In the genomic region with DNA sequence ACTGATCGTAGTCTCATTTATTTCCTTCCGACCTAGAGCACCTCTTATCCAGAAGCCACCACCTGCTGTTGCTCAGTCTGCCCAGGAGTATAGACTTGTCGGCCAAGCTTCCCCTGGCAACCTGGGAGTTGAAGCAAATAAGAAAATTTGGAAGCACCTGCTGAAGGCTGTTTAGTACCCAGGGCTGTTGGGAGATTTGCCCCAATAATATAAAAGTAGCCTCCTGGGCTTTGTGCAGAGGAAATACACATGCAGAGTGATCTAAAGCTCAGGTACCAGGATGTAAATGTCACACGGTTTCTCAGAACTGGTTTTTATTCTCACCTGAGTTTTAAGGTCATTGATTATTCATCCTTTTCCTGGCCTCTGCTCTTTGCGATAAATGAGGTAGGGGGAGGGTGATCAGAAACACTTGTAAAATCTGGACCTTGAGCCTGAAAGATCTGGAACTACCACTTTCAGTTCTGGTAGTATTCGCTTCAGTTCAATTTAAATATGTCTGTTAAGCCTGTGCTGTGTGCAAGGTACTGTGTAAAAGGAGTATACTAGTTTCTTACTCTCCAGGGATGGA, we compare ENCODE assay signal across 8 cellular contexts. TPM values are rescaled to one million over a fixed set of nuclear protein-coding genes. Genes with fewer than 3 reads are reported as not detected.
DNase-seq lines count a peak whose midpoint lies in the region; TF ChIP-seq lines count a peak whose summit lies in the region.

No MANE protein-coding gene starts in this region.

- peaks cover 10% of the 10 kb centered on the region for H3K4me1 ChIP-seq in parathyroid adenoma

- H3K27me3 ChIP-seq in parathyroid adenoma (ENCODE audit: control insufficient read depth, insufficient read depth, low read length) = no peaks in the 10 kb centered on the region

- H3K4me3 ChIP-seq in GM12864 (ENCODE audit: low read depth, low read length) = peak overlapping the region; percentile 65
- peak overlapping the region; percentile 55 for H3K4me3 ChIP-seq in epithelial cell of proximal tubule (ENCODE audit: low read depth, low read length)
- H3K4me3 ChIP-seq in parathyroid adenoma (ENCODE audit: low read depth, low read length) = peak overlapping the region; percentile 98

- H3K4me2 ChIP-seq in parathyroid adenoma (ENCODE audit: low read length) = peak overlapping the region; percentile 70

- no peak overlapping the region for H3K9ac ChIP-seq in parathyroid adenoma

- H3K27ac ChIP-seq in parathyroid adenoma = peak overlapping the region; percentile 95

- H2AFZ ChIP-seq in parathyroid adenoma = peak overlapping the region; percentile 69

- TF ChIP-seq CTCF in GM12864 (IDR thresholded peaks at IDR 0.05; ENCODE audit: low read depth, low read length, missing control alignments) (no peak), epithelial cell of proximal tubule (conservative IDR thresholded peaks at IDR 0.05; ENCODE audit: low read depth, low read length) (no peak), parathyroid adenoma (IDR thresholded peaks at IDR 0.05) (no peak)

- no peaks in the 10 kb centered on the region for H3K9me3 ChIP-seq in parathyroid adenoma (ENCODE audit: control insufficient read depth, low read length)

- no peak for DNase-seq in GM12864 (ENCODE audit: low read depth)
- DNase-seq in OCI-M1 (lab: John Stamatoyannopoulos, UW) = peak; percentile 42
- DNase-seq in epithelial cell of proximal tubule (ENCODE audit: low read depth) = no peak
- no peak for DNase-seq in amniotic stem cell (lab: John Stamatoyannopoulos, UW)
- no peak for DNase-seq in NCI-H748 treated with DMSO at 0.1 percent for 48 hours (lab: John Stamatoyannopoulos, UW)
- DNase-seq in NCI-H1930 (lab: John Stamatoyannopoulos, UW) = no peak
- DNase-seq in NCI-H2196 (lab: John Stamatoyannopoulos, UW; ENCODE audit: unreplicated experiment) = no peak

- no peaks in the 10 kb centered on the region for H3K36me3 ChIP-seq in parathyroid adenoma (ENCODE audit: control insufficient read depth, insufficient read depth, low read length)

- H3K79me2 ChIP-seq in parathyroid adenoma = peaks cover 36% of the 10 kb centered on the region

RNA-seq across cellular contexts. Expression of gene COX7A2L, which starts 0.8 kb away (rescaled TPM):
- 147 and 150 TPM in 2 replicates for total RNA-seq in epithelial cell of proximal tubule
